In the genomic region with DNA sequence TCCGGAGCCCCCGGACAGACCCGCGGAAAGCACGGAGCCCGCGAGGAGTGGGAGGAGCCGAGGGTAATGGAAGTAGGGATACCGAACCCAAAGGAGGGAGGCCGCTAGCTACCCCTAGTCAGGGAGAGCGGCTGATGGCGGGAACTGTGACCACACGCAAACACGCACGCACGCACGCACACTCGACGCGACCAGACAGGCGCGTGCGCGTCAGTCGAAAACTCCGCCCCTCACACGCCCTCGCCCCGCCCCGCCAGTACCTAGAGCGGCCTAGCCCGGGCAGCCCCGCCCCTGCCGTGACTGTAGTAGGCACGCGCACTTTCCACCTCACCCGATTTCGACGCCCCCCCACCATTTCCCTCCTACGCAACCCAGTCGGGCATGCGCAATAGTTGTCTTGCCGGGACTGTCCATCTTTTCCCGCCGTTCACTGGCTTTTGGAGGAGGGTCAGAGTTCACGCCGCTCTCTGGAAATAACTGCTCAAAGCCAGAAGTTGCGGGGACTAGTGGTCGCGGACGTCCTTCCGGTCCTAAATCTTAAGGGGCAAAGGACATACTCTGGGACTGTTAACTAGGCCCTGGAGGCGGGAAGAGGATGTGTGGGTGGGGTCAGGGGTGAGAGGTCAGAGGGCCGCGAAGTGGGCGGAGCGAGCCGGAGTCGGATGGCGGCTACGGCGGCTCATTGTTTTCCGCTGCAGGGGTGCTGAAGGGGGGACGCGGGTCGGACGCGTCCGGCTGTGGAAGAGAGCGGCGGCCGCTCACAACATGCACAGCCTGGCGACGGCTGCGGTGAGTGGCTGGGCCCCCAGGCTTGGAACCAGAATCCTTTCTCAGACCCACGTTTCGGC, we compare ENCODE assay signal across 8 cellular contexts. TPM values are rescaled to one million over a fixed set of nuclear protein-coding genes. Genes with fewer than 3 reads are reported as not detected.
DNase-seq lines count a peak whose midpoint lies in the region; ATAC-seq and TF ChIP-seq lines count a peak whose summit lies in the region.

CNOT9 (plus strand) TSS at position 650 of the 848 bp plus-strand sequence; CDS start at position 766, 116 bp downstream.
USP37 (minus strand) TSS at position 162 of the 848 bp plus-strand sequence. CDS start 9,698 bp downstream, outside the sequence.

- H3K27ac ChIP-seq in left ventricle myocardium inferior (replicated peaks) (peak within 1 kb of the TSS; percentile 95), prostate gland (peak within 1 kb of the TSS; percentile 92 to 93), urinary bladder (ENCODE audit: low read depth) (peak within 1 kb of the TSS; percentile 89)

- H3K27me3 Mint-ChIP-seq in T-helper 17 cell: no peaks in the 10 kb centered on the region

- peak within 1 kb of the TSS; percentile 99 for H3K4me3 Mint-ChIP-seq in T-helper 17 cell

- peaks cover 4% of the 10 kb centered on the region for H3K36me3 Mint-ChIP-seq in T-helper 17 cell (ENCODE audit: low read depth)

- H3K27me3 ChIP-seq in left ventricle myocardium inferior (ENCODE audit: low read depth): no peaks in the 10 kb centered on the region
- H3K27me3 ChIP-seq in prostate gland (replicated peaks; ENCODE audit: insufficient read depth): no peaks in the 10 kb centered on the region

- H3K4me1 Mint-ChIP-seq in T-helper 17 cell: peaks cover 57% of the 10 kb centered on the region

- WGBS in prostate gland: 1% methylated on average over 72 of the region's 77 CpGs
- WGBS in urinary bladder: under 1% methylated on average over 77 of the region's 77 CpGs

- H3K36me3 ChIP-seq in left ventricle myocardium inferior: peaks cover 11% of the 10 kb centered on the region
- H3K36me3 ChIP-seq in prostate gland: no peaks in the 10 kb centered on the region
- no peaks in the 10 kb centered on the region for H3K36me3 ChIP-seq in urinary bladder (ENCODE audit: insufficient read depth)

- H3K9me3 ChIP-seq in T-helper 17 cell (ENCODE audit: control insufficient read depth, low read length, poor library complexity, severe bottlenecking) (no peaks in the 10 kb centered on the region), left ventricle myocardium inferior (replicated peaks) (no peaks in the 10 kb centered on the region), prostate gland (no peaks in the 10 kb centered on the region)

- peak; percentile 79 for TF ChIP-seq POLR2A in GM15510 (IDR thresholded peaks at IDR 0.05; ENCODE audit: borderline replicate concordance, extremely low read depth, insufficient read length)
- peak; percentile 93 for TF ChIP-seq POLR2A in prostate gland (IDR thresholded peaks at IDR 0.05)

- ATAC-seq in HG02885 (IDR thresholded peaks at IDR 0.05; ENCODE audit: poor library complexity, unreplicated experiment) (peak; percentile 86), T-helper 17 cell (peak; percentile 88)

- peak within 1 kb of the TSS; percentile 100 for H3K27ac Mint-ChIP-seq in T-helper 17 cell

- DNase-seq in NCI-H1694 treated with DMSO at 0.1 percent for 48 hours (lab: John Stamatoyannopoulos, UW): peak; percentile 98
- DNase-seq in T-helper 17 cell: peak; percentile 100
- peak; percentile 85 to 99 (median 97) for DNase-seq in amygdala (lab: John Stamatoyannopoulos, UW)
- DNase-seq in left ventricle myocardium inferior: peak; percentile 100
- DNase-seq in prostate gland (ENCODE audit: low spot score): peak; percentile 99

- H3K4me1 ChIP-seq in left ventricle myocardium inferior (peaks cover 62% of the 10 kb centered on the region), prostate gland (replicated peaks) (no peaks in the 10 kb centered on the region), urinary bladder (ENCODE audit: insufficient read depth) (no peaks in the 10 kb centered on the region)

- intact Hi-C loops in left ventricle myocardium inferior (cut with micrococcal nuclease): no loop called here
- intact Hi-C loops in prostate gland (cut with DNase I): loop anchor here (5.0 to 10.0 kb wide), 2 partner anchors 79 to 284 kb away; no protein-coding TSS in a partner anchor

- TF ChIP-seq CTCF in left ventricle myocardium inferior (IDR thresholded peaks at IDR 0.05; ENCODE audit: borderline replicate concordance): no peak
- TF ChIP-seq CTCF in prostate gland (IDR thresholded peaks at IDR 0.05): peak in 1 of 4 experiments; percentile 13

- H3K4me3 ChIP-seq in left ventricle myocardium inferior (peak within 1 kb of the TSS; percentile 91), prostate gland (peak within 1 kb of the TSS; percentile 72 to 80), urinary bladder (ENCODE audit: low read depth, low read length) (peak within 1 kb of the TSS; percentile 89)

RNA-seq across cellular contexts. Expression of gene CNOT9, which starts in this region (rescaled TPM):
- total RNA-seq in T-helper 17 cell (10 to 100 TPM; 72.8 to 74.4 TPM), left ventricle myocardium inferior (18.9 TPM), prostate gland (10 to 100 TPM; 31.7 to 77.6 TPM), urinary bladder (43.8 TPM)
- polyA plus RNA-seq in urinary bladder: 19.6 TPM

RNA-seq across cellular contexts. Expression of gene USP37, which starts in this region (rescaled TPM):
- 10 to 100 TPM; 18.7 to 27.7 TPM for total RNA-seq in T-helper 17 cell
- 5.7 TPM for total RNA-seq in left ventricle myocardium inferior
- 10 to 100 TPM; 12.3 to 31.9 TPM for total RNA-seq in prostate gland
- 37.1 TPM for total RNA-seq in urinary bladder
- polyA plus RNA-seq in urinary bladder: 4.6 TPM

Comparison
In these comparisons a context has a peak if more than half of its experiments do, and no peak if none do; other contexts are left out.
1. Peak in every context shown above with its lines: DNase-seq, ATAC-seq, H3K4me3 ChIP-seq and H3K27ac ChIP-seq.